In the genomic region with DNA sequence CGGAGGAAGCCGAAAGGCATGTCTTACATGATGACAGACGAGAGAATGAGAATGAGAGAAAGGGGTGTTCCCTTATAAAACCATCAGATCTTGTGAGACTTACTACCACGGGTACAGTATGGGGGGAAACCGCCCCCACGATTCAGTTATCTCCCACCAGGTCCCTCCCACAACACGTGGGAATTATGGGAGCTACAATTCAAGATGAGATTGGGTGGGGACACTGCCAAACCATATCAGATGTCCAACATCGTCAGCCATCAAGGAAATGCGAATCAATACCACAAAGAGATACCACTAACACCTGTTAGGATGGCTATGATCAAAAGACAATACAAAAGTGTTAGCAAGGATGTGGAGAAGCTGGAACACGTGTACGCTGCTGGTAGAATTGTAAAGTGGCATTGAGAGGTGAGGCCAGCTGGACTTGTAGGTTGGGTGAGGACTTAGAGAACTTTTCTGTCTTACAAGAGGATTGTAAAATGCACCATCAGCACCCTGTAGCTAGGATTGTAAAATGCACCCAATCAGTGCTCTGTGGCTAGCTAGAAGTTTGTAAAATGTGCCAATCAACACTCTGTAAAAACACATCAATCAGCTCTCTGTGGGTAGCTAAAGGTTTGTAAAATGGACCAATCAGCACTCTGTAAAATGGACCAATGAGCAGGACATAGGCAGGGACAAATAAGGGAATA, we compare ENCODE assay signal across 15 cellular contexts. TPM values are rescaled to one million over a fixed set of nuclear protein-coding genes. Genes with fewer than 3 reads are reported as not detected.
DNase-seq lines count a peak whose midpoint lies in the region; ATAC-seq and TF ChIP-seq lines count a peak whose summit lies in the region.
"Had no signal": no experiment of that assay in that cellular context is flagged by ENCODE, and none has a peak within 500 bp of the region (broad histone marks: within the 10 kb centered on the region; RNA-seq: fewer than 3 reads in every experiment).

No MANE protein-coding gene starts in this region.

- no peak overlapping the region for H3K56ac ChIP-seq in IMR-90 (ENCODE audit: extremely low read depth, insufficient read depth, low read length)

- H2AK5ac ChIP-seq in IMR-90 (ENCODE audit: low read depth, low read length) = peak overlapping the region; percentile 68

- no peak overlapping the region for H2BK120ac ChIP-seq in IMR-90 (ENCODE audit: low read depth, low read length)

- peak overlapping the region; percentile 6; the same call in 1 of the 2 replicates for H2BK20ac ChIP-seq in IMR-90 (ENCODE audit: low read depth, low read length)

- H3K9me3 Mint-ChIP-seq in brain (no peaks in the 10 kb centered on the region), nephron (no peaks in the 10 kb centered on the region)
- H3K9me3 Mint-ChIP-seq: activated CD4-positive, alpha-beta T cell treated with anti-CD3 and anti-CD28 coated beads, Interleukin-2, amount 10 ng/mL, durations not matched to agents 24 days and 14 days; stimulated activated naive CD8-positive, alpha-beta T cell treated with anti-CD3 and anti-CD28 coated beads, Interleukin-15, amount 100 ng/mL, for 72 hours had no signal

- H3K14ac ChIP-seq in IMR-90 (replicated peaks; ENCODE audit: low read depth, low read length) = 0 out of 2 replicates have a peak overlapping the region, but pooled peaks have one; percentile 2

- no peak overlapping the region for H2AK9ac ChIP-seq in IMR-90 (replicated peaks; ENCODE audit: low read depth, low read length, poor library complexity)

- in situ Hi-C loops in IMR-90 (cut with MboI; ENCODE audit: low sequenced_read_pairs) = no loop called here

- intact Hi-C loops in IMR-90 (cut with micrococcal nuclease) = no loop called here

- POLR2A ChIA-PET in IMR-90 (lab: Charles Lee; ENCODE audit: unreplicated experiment) = interaction anchor here (1.2 kb wide), 1 partner anchor 32 kb away, joined by 3 read pairs; no protein-coding TSS in a partner anchor

- no peak overlapping the region for H3K4me2 ChIP-seq in IMR-90 (ENCODE audit: low read depth, low read length)

- ATAC-seq in IMR-90 (ENCODE audit: low read depth) (no peak), HG03196 (IDR thresholded peaks at IDR 0.05; ENCODE audit: unreplicated experiment) (no peak)
- ATAC-seq: left cardiac atrium; stimulated activated naive CD8-positive, alpha-beta T cell treated with anti-CD3 and anti-CD28 coated beads, Interleukin-15, amount 100 ng/mL, for 72 hours had no signal

- H3K23ac ChIP-seq in IMR-90 (ENCODE audit: low read depth, low read length) = peak overlapping the region; percentile 11; the same call in 1 of the 2 replicates

- H3K79me1 ChIP-seq in IMR-90 (ENCODE audit: low read depth in 1 of 2, low read length in 2 of 2) = peaks cover 18 to 76% of the 10 kb centered on the region in 2 experiments

- WGBS in IMR-90 (ENCODE audit: extremely low coverage in 2 of 2, insufficient read length in 1 of 2), 2 experiments = no CpG with 5 or more reads among the region's 11 CpGs

- TF ChIP-seq CTCF in IMR-90 (conservative IDR thresholded peaks at IDR 0.05; ENCODE audit: low read depth, low read length) (no peak), brain (conservative IDR thresholded peaks at IDR 0.05) (no peak), nephron (IDR thresholded peaks at IDR 0.05; ENCODE audit: unreplicated experiment in 3 of 3) (no peak)

- TF ChIP-seq RAD21 in IMR-90 (IDR thresholded peaks at IDR 0.05; ENCODE audit: low read length) = no peak

- H3K36me3 ChIP-seq in ACC112 (ENCODE audit: insufficient read depth, low read length) (no peaks in the 10 kb centered on the region), IMR-90 (ENCODE audit: control insufficient read depth, insufficient read depth, low read length) (peaks cover 12% of the 10 kb centered on the region)

- H3K4me1 ChIP-seq in ACC112 (ENCODE audit: control insufficient read depth, insufficient read depth, low read length, unreplicated experiment) = peaks cover 71% of the 10 kb centered on the region
- peaks cover 41% of the 10 kb centered on the region for H3K4me1 ChIP-seq in IMR-90 (ENCODE audit: control insufficient read depth, insufficient read depth, low read length)

- no TSS peak for BruUV-seq in IMR-90 (replicated peaks; lab: Mats Ljungman, UMichigan)

- peaks cover 81% of the 10 kb centered on the region for H3K79me2 ChIP-seq in ACC112 (ENCODE audit: control insufficient read depth, insufficient read depth, low read length, unreplicated experiment)

- no peak for TF ChIP-seq POLR2A in IMR-90 (IDR thresholded peaks at IDR 0.05; ENCODE audit: low read depth, low read length)

- DNase-seq in IMR-90 (no peak), DMS153 (lab: John Stamatoyannopoulos, UW) (no peak), midbrain (lab: John Stamatoyannopoulos, UW) (no peak)
- DNase-seq in activated CD4-positive, alpha-beta T cell treated with anti-CD3 and anti-CD28 coated beads for 4 hours = no peak
- DNase-seq: activated CD4-positive, alpha-beta T cell treated with anti-CD3 and anti-CD28 coated beads, Interleukin-2, amount 10 ng/mL, durations not matched to agents 24 days and 14 days; left cardiac atrium; NCI-H526; OCI-M1; stimulated activated CD4-positive, alpha-beta T cell treated with anti-CD3 and anti-CD28 coated beads, Interleukin-12 subunit alpha, Interleukin-12 subunit beta, amount 100 ng/mL, for 4 hours; stimulated activated naive CD8-positive, alpha-beta T cell treated with anti-CD3 and anti-CD28 coated beads, Interleukin-15, amount 100 ng/mL, for 72 hours had no signal

- H3K18ac ChIP-seq in IMR-90 (ENCODE audit: low read depth, low read length) = peak overlapping the region; percentile 62

- H2BK5ac ChIP-seq in IMR-90 (ENCODE audit: low read depth, low read length, poor library complexity, severe bottlenecking) = peak overlapping the region; percentile 69

- H3K4me1 Mint-ChIP-seq in brain (peaks cover 98% of the 10 kb centered on the region), nephron (peaks cover 95% of the 10 kb centered on the region)

- CTCF ChIA-PET in IMR-90 (lab: Yijun Ruan, JAX) = no interaction called here

- peak overlapping the region; percentile 33 for H4K5ac ChIP-seq in IMR-90 (ENCODE audit: low read depth, low read length)

- H3K4ac ChIP-seq in IMR-90 (ENCODE audit: low read depth, low read length) = peak overlapping the region; percentile 17

- peak overlapping the region; percentile 64; the same call in 2 of the 3 replicates for H2BK15ac ChIP-seq in IMR-90 (ENCODE audit: low read depth, low read length)

- dilution Hi-C loops in IMR-90 (cut with HindIII; ENCODE audit: low sequenced_read_pairs, unreplicated experiment) = no loop called here

- H3K4me3 Mint-ChIP-seq in brain (peak overlapping the region in 2 of 5 experiments; percentile 7 to 29), nephron (peak overlapping the region in 1 of 3 experiments; percentile 33)
- H3K4me3 Mint-ChIP-seq: activated CD4-positive, alpha-beta T cell treated with anti-CD3 and anti-CD28 coated beads, Interleukin-2, amount 10 ng/mL, durations not matched to agents 24 days and 14 days; activated naive CD8-positive, alpha-beta T cell had no signal

- peaks cover 27% of the 10 kb centered on the region for H3K9me1 ChIP-seq in IMR-90 (ENCODE audit: insufficient read depth, low read length)

- H4K20me1 ChIP-seq in IMR-90 (ENCODE audit: insufficient read depth, low read length) = peaks cover 28% of the 10 kb centered on the region

- no peaks in the 10 kb centered on the region for H3K9me3 ChIP-seq in IMR-90 (ENCODE audit: control insufficient read depth, insufficient read depth, low read length)

- H3K4me3 ChIP-seq in ACC112 (ENCODE audit: low read depth, low read length) = no peak overlapping the region
- no peak overlapping the region for H3K4me3 ChIP-seq in IMR-90 (ENCODE audit: insufficient read depth, low read depth, low read length)

- H4K91ac ChIP-seq in IMR-90 (ENCODE audit: insufficient read depth, low read depth, low read length) = peak overlapping the region; percentile 20; the same call in 1 of the 2 replicates

- peak overlapping the region; percentile 1 to 91 (median 77) for H3K27ac Mint-ChIP-seq in brain
- H3K27ac Mint-ChIP-seq in nephron = peak overlapping the region; percentile 22 to 84 (median 83)

- H3K9ac ChIP-seq in IMR-90 (ENCODE audit: low read depth, low read length) = no peak overlapping the region

- H3K27me3 ChIP-seq in ACC112 (ENCODE audit: insufficient read depth, low read length) (no peaks in the 10 kb centered on the region), IMR-90 (ENCODE audit: control insufficient read depth, insufficient read depth, low read length) (no peaks in the 10 kb centered on the region)

- peak overlapping the region; percentile 26; a peak in 3 of 4 replicates for H4K8ac ChIP-seq in IMR-90 (ENCODE audit: low read depth in 2 of 2, low read length in 2 of 2)

- H2AFZ ChIP-seq in ACC112 (ENCODE audit: low read length, unreplicated experiment) (no peak overlapping the region), IMR-90 (replicated peaks; ENCODE audit: low read length, poor library complexity) (no peak overlapping the region)

- H3K27ac ChIP-seq in ACC112 (ENCODE audit: low read depth, low read length) = peak overlapping the region; percentile 86
- H3K27ac ChIP-seq in IMR-90 (ENCODE audit: insufficient read depth, low read length) = peak overlapping the region; percentile 34; the same call in 1 of the 2 replicates

- H3K27me3 Mint-ChIP-seq in brain = no peaks in the 10 kb centered on the region
- no peaks in the 10 kb centered on the region for H3K27me3 Mint-ChIP-seq in nephron (ENCODE audit: low read depth)
- H3K27me3 Mint-ChIP-seq: activated CD4-positive, alpha-beta T cell treated with anti-CD3 and anti-CD28 coated beads, Interleukin-2, amount 10 ng/mL, durations not matched to agents 24 days and 14 days; activated naive CD8-positive, alpha-beta T cell; stimulated activated naive CD8-positive, alpha-beta T cell treated with anti-CD3 and anti-CD28 coated beads, Interleukin-15, amount 100 ng/mL, for 72 hours had no signal

- H3K36me3 Mint-ChIP-seq in brain (peaks cover 33% of the 10 kb centered on the region), nephron (ENCODE audit: low read depth) (peaks cover 21% of the 10 kb centered on the region)

TF ChIP-seq in IMR-90, 13 proteins besides CTCF, POLR2A, EP300 and RAD21 (continues in another document):
- no peak for TF ChIP-seq MXI1 (IDR thresholded peaks at IDR 0.05; ENCODE audit: borderline replicate concordance, low read depth, low read length)
- TF ChIP-seq BHLHE40 (IDR thresholded peaks at IDR 0.05; ENCODE audit: low read depth, low read length) = no peak
- TF ChIP-seq, protein P1, sequence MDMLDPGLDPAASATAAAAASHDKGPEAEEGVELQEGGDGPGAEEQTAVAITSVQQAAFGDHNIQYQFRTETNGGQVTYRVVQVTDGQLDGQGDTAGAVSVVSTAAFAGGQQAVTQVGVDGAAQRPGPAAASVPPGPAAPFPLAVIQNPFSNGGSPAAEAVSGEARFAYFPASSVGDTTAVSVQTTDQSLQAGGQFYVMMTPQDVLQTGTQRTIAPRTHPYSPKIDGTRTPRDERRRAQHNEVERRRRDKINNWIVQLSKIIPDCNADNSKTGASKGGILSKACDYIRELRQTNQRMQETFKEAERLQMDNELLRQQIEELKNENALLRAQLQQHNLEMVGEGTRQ (IDR thresholded peaks at IDR 0.05; ENCODE audit: low read depth, low read length) = no peak

RNA-seq across cellular contexts. Expression of a gene that starts 37.5 kb away (rescaled TPM):
- total RNA-seq in IMR-90 (2012; rRNA removed) = 26.2 and 34.2 TPM in 2 replicates
- polyA plus RNA-seq in IMR-90 (2012; rRNA removed) (35.4 and 45.8 TPM in 2 replicates), brain (ENCODE audit: insufficient read depth, low read depth, low replicate concordance) (32.4 TPM)
- polyA plus RNA-seq in IMR-90 (2012; cell fraction: cytosol; rRNA removed) = 36.0 and 50.5 TPM in 2 replicates
- polyA plus RNA-seq in IMR-90 (2012; cell fraction: nucleus; rRNA removed; ENCODE audit: low replicate concordance) = 72.1 and 93.1 TPM in 2 replicates
